ENCODE assay signal across 1 cellular context in genomic region chr1:1122078-1122811, GRCh38.
TF ChIP-seq lines count a peak whose summit lies in the region.

No MANE protein-coding gene starts in this region.

TF ChIP-seq in K562, 482 proteins besides CTCF, POLR2A, EP300 and RAD21 (continued from another document and continues in another):
- 0 out of 2 replicates have a peak, but pooled peaks have one; percentile 20 for TF ChIP-seq CBFB (CRISPR knock-in tag; IDR thresholded peaks at IDR 0.05)
- no peak for TF ChIP-seq HOMEZ (CRISPR knock-in tag; IDR thresholded peaks at IDR 0.05)
- no peak for TF ChIP-seq AFF1 (IDR thresholded peaks at IDR 0.05; ENCODE audit: low read depth in 1 of 2, partially characterized antibody in 2 of 2)
- TF ChIP-seq ID3 (CRISPR knock-in tag; IDR thresholded peaks at IDR 0.05), result no peak
- TF ChIP-seq ID3 (tag; IDR thresholded peaks at IDR 0.05), result no peak
- TF ChIP-seq SIN3A (IDR thresholded peaks at IDR 0.05; ENCODE audit: borderline replicate concordance in 2 of 2, control insufficient read depth in 1 of 2, low read depth in 2 of 2, low read length in 2 of 2), result no peak
- no peak for TF ChIP-seq ZBTB12 (CRISPR knock-in tag; IDR thresholded peaks at IDR 0.05)
- no peak for TF ChIP-seq SP2 (IDR thresholded peaks at IDR 0.05; ENCODE audit: extremely low read depth, low read depth, low read length, poor library complexity, severe bottlenecking)
- peak; percentile 75 for TF ChIP-seq FUS (optimal IDR thresholded peaks at IDR 0.05; ENCODE audit: low read depth, low read length)
- TF ChIP-seq ZNF740 (CRISPR knock-in tag; IDR thresholded peaks at IDR 0.05), result peak; percentile 55; the same call in 1 of the 2 replicates
- no peak for TF ChIP-seq ZNF740 (tag; IDR thresholded peaks at IDR 0.05)
- TF ChIP-seq NONO (IDR thresholded peaks at IDR 0.05; ENCODE audit: low read depth in 2 of 2, low read length in 1 of 2), result no peak
- TF ChIP-seq ATF7 (IDR thresholded peaks at IDR 0.05), result peak; percentile 38; the same call in 1 of the 2 replicates
- TF ChIP-seq ZNF146 (CRISPR knock-in tag; IDR thresholded peaks at IDR 0.05; ENCODE audit: unreplicated experiment), result no peak
- no peak for TF ChIP-seq NBN (IDR thresholded peaks at IDR 0.05; ENCODE audit: low read depth)
- no peak for TF ChIP-seq ADNP (tag; IDR thresholded peaks at IDR 0.05)
- no peak for TF ChIP-seq ZNF589 (CRISPR knock-in tag; IDR thresholded peaks at IDR 0.05; ENCODE audit: low read depth)
- TF ChIP-seq HNRNPH1 (optimal IDR thresholded peaks at IDR 0.05; ENCODE audit: low read depth, low read length), result no peak
- no peak for TF ChIP-seq SREBF2 (CRISPR knock-in tag; IDR thresholded peaks at IDR 0.05)
- no peak for TF ChIP-seq TCF15 (CRISPR knock-in tag; IDR thresholded peaks at IDR 0.05)
- no peak for TF ChIP-seq CCNT2 (IDR thresholded peaks at IDR 0.05; ENCODE audit: borderline replicate concordance, extremely low read depth, insufficient read length, low read depth, low read length)
- TF ChIP-seq GATAD2B (IDR thresholded peaks at IDR 0.05; ENCODE audit: borderline replicate concordance), result no peak
- TF ChIP-seq COPS2 (conservative IDR thresholded peaks at IDR 0.05), result no peak
- TF ChIP-seq ZNF644 (tag; IDR thresholded peaks at IDR 0.05; ENCODE audit: low read depth), result no peak
- no peak for TF ChIP-seq PML (IDR thresholded peaks at IDR 0.05; ENCODE audit: low read length)
- TF ChIP-seq WHSC1 (IDR thresholded peaks at IDR 0.05; ENCODE audit: low read length), result no peak
- no peak for TF ChIP-seq CREB3L1 (IDR thresholded peaks at IDR 0.05; ENCODE audit: borderline replicate concordance, low read depth)
- TF ChIP-seq FOXA3 (CRISPR knock-in tag; conservative IDR thresholded peaks at IDR 0.05 in 1 of 2, IDR thresholded peaks at IDR 0.05 in 1 of 2), result peak in 1 of 2 experiments; percentile 4; a peak in 1 of 4 replicates
- peak; percentile 17; the same call in 1 of the 2 replicates for TF ChIP-seq JUND (IDR thresholded peaks at IDR 0.05; ENCODE audit: borderline replicate concordance, low read depth, low read length)
- no peak for TF ChIP-seq JUND (tag; IDR thresholded peaks at IDR 0.05; ENCODE audit: borderline replicate concordance, low read depth, low read length)
- TF ChIP-seq HSF4 (CRISPR knock-in tag; IDR thresholded peaks at IDR 0.05; ENCODE audit: borderline replicate concordance), result no peak
- TF ChIP-seq OTX1 (CRISPR knock-in tag; IDR thresholded peaks at IDR 0.05), result no peak
- TF ChIP-seq CHAMP1 (IDR thresholded peaks at IDR 0.05), result no peak
- TF ChIP-seq ZBED1 (IDR thresholded peaks at IDR 0.05), result no peak
- TF ChIP-seq RFX1 (IDR thresholded peaks at IDR 0.05), result no peak
- peak; percentile 32; the same call in 1 of the 2 replicates for TF ChIP-seq RBFOX2 (IDR thresholded peaks at IDR 0.05; ENCODE audit: low read depth, low read length)
- TF ChIP-seq JUNB (CRISPR knock-in tag; conservative IDR thresholded peaks at IDR 0.05), result no peak
- 0 out of 2 replicates have a peak, but pooled peaks have one; percentile 15 for TF ChIP-seq KDM2B (CRISPR knock-in tag; IDR thresholded peaks at IDR 0.05)
- no peak for TF ChIP-seq ZNF780A (CRISPR knock-in tag; IDR thresholded peaks at IDR 0.05)
- TF ChIP-seq ZNF174 (CRISPR knock-in tag; IDR thresholded peaks at IDR 0.05), result no peak
- TF ChIP-seq NR1H2 (CRISPR knock-in tag; IDR thresholded peaks at IDR 0.05), result no peak
- TF ChIP-seq CBX5 (IDR thresholded peaks at IDR 0.05; ENCODE audit: borderline replicate concordance, low read depth), result no peak; the same call in 1 of the 2 replicates
- peak; percentile 61; the same call in 1 of the 2 replicates for TF ChIP-seq MTA3 (IDR thresholded peaks at IDR 0.05; ENCODE audit: borderline replicate concordance)
- TF ChIP-seq MECOM (CRISPR knock-in tag; IDR thresholded peaks at IDR 0.05), result no peak
- no peak for TF ChIP-seq PRPF4 (IDR thresholded peaks at IDR 0.05; ENCODE audit: insufficient read depth, low read depth, low read length, poor library complexity, severe bottlenecking)
- TF ChIP-seq ZBTB43 (CRISPR knock-in tag; IDR thresholded peaks at IDR 0.05), result no peak
- no peak for TF ChIP-seq BRF1 (IDR thresholded peaks at IDR 0.05; ENCODE audit: borderline replicate concordance, extremely low read depth, insufficient read length)
- no peak for TF ChIP-seq KLF10 (CRISPR knock-in tag; IDR thresholded peaks at IDR 0.05)
- TF ChIP-seq MYNN (IDR thresholded peaks at IDR 0.05), result 0 out of 2 replicates have a peak, but pooled peaks have one; percentile 45
- TF ChIP-seq MYNN (CRISPR knock-in tag; IDR thresholded peaks at IDR 0.05), result no peak
- TF ChIP-seq ZNF398 (CRISPR knock-in tag; IDR thresholded peaks at IDR 0.05), result no peak
- TF ChIP-seq ZNF212 (CRISPR knock-in tag; IDR thresholded peaks at IDR 0.05), result no peak
- TF ChIP-seq ERF (CRISPR knock-in tag; IDR thresholded peaks at IDR 0.05), result no peak
- no peak for TF ChIP-seq ZKSCAN8 (CRISPR knock-in tag; IDR thresholded peaks at IDR 0.05)
- TF ChIP-seq TCFL5 (CRISPR knock-in tag; conservative IDR thresholded peaks at IDR 0.05), result no peak
